ENCODE assay signal across 22 cellular contexts in the genomic region with DNA sequence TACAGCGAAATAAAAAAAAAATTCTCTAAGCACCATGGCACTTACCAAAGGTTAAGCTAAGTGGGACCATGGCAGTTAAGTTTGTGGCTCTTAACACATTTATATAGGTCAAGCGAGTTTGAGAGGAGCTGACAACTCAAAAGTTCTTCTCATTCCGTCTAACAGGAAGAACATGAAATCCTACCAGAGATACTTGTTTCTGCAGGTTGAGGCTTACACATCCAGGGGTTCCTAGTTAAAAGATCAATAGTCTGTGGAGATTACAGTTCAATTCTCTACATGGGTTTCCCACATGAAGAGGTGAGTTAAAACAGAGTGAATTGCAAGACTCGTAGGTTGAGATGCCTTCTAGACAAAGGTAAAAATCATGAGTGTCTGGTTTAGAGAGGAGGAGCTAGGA.
DNase-seq lines count a peak whose midpoint lies in the region; FAIRE-seq and TF ChIP-seq lines count a peak whose summit lies in the region.
"Had no signal": no experiment of that assay in that cellular context is flagged by ENCODE, and none has a peak within 500 bp of the region (broad histone marks: within the 10 kb centered on the region; RNA-seq: fewer than 3 reads in every experiment).

No MANE protein-coding gene starts in this region.

- no peak for TF ChIP-seq CTCF in Calu3 (IDR thresholded peaks at IDR 0.05; ENCODE audit: unreplicated experiment)
- no peak for TF ChIP-seq CTCF in astrocyte (IDR thresholded peaks at IDR 0.05; ENCODE audit: insufficient read depth, low read depth, low read length)
- TF ChIP-seq CTCF in esophagus squamous epithelium (IDR thresholded peaks at IDR 0.05): no peak

- CTCF ChIA-PET in Calu3 (lab: Charles Lee): interaction anchor here (1.0 to 1.7 kb wide), 4 partner anchors 12 to 196 kb away, joined by 3 to 6 read pairs (median 4); no protein-coding TSS in a partner anchor

- no peak overlapping the region for H4K12ac ChIP-seq in trophoblast cell (ENCODE audit: low read depth, low read length)

- H4K91ac ChIP-seq in trophoblast cell (ENCODE audit: low read depth, low read length): no peak overlapping the region

- DNase-seq in Calu3 (no peak), astrocyte (ENCODE audit: low read depth) (no peak), esophagus squamous epithelium (lab: John Stamatoyannopoulos, UW) (no peak), trophoblast cell (no peak), NCI-H146 treated with DMSO at 0.1 percent for 48 hours (lab: John Stamatoyannopoulos, UW; ENCODE audit: unreplicated experiment) (no peak), cerebellar cortex (ENCODE audit: low spot score) (no peak), T1000 (lab: John Stamatoyannopoulos, UW) (no peak), SW480 (ENCODE audit: low spot score) (no peak)
- DNase-seq: C1 segment of cervical spinal cord; CD4-positive, alpha-beta memory T cell; COR-L47; KBM-7; MM.1S; NCI-H1694 treated with DMSO at 0.1 percent for 48 hours; NCI-H2081; NCI-H2227 treated with DMSO at 0.1 percent for 48 hours; NCI-H526 treated with DMSO at 0.1 percent for 48 hours; SHP77 had no signal

- H3K14ac ChIP-seq in trophoblast cell (ENCODE audit: low read length): no peak overlapping the region

- H2BK5ac ChIP-seq in trophoblast cell (ENCODE audit: low read depth, low read length, poor library complexity): no peak overlapping the region

- H3K4me1 Mint-ChIP-seq in Calu3 (ENCODE audit: low read depth, unreplicated experiment) (peaks cover 27% of the 10 kb centered on the region), astrocyte (ENCODE audit: low read depth, unreplicated experiment) (peaks cover 10% of the 10 kb centered on the region)
- H3K4me1 Mint-ChIP-seq: CD4-positive, alpha-beta memory T cell had no signal

- FAIRE-seq in astrocyte (lab: Jason Lieb, UNC): no peak
- FAIRE-seq: A204.1, G401.6, H54 had no signal

- H3K4me2 ChIP-seq in astrocyte (ENCODE audit: low read length) (peak overlapping the region; percentile 21), trophoblast cell (ENCODE audit: low read length) (no peak overlapping the region)

- H3K4ac ChIP-seq in trophoblast cell (ENCODE audit: low read depth, low read length): no peak overlapping the region

- intact Hi-C loops in Calu3 (cut with micrococcal nuclease; ENCODE audit: unreplicated experiment) (no loop called here), esophagus squamous epithelium (cut with DNase I) (no loop called here)

- peaks cover 11% of the 10 kb centered on the region for H3K4me1 ChIP-seq in astrocyte (ENCODE audit: insufficient read depth, low read length)
- peaks cover 0 to 19% (median 0%) of the 10 kb centered on the region in 3 donors for H3K4me1 ChIP-seq in esophagus squamous epithelium
- peaks cover 5 to 8% of the 10 kb centered on the region in 2 experiments for H3K4me1 ChIP-seq in trophoblast cell (ENCODE audit: control insufficient read depth in 1 of 2, insufficient read depth in 2 of 2, low read length in 2 of 2)

- H3K9ac ChIP-seq in astrocyte (ENCODE audit: low read length): peak overlapping the region; percentile 32
- H3K9ac ChIP-seq in trophoblast cell (ENCODE audit: low read length): no peak overlapping the region

- H3K4me3 Mint-ChIP-seq in Calu3 (ENCODE audit: low read depth, unreplicated experiment) (no peak overlapping the region), astrocyte (ENCODE audit: unreplicated experiment) (no peak overlapping the region)
- H3K4me3 Mint-ChIP-seq: CD4-positive, alpha-beta memory T cell had no signal

- no peaks in the 10 kb centered on the region for H3K79me2 ChIP-seq in astrocyte (ENCODE audit: insufficient read depth, low read length)
- no peaks in the 10 kb centered on the region for H3K79me2 ChIP-seq in trophoblast cell (ENCODE audit: control insufficient read depth, insufficient read depth, low read length, poor library complexity)

- no peaks in the 10 kb centered on the region for H4K20me1 ChIP-seq in astrocyte (ENCODE audit: insufficient read depth, low read length)

- H3K27ac Mint-ChIP-seq in Calu3 (ENCODE audit: unreplicated experiment): peak overlapping the region; percentile 73
- H3K27ac Mint-ChIP-seq in astrocyte (ENCODE audit: unreplicated experiment): peak overlapping the region; percentile 63
- H3K27ac Mint-ChIP-seq: CD4-positive, alpha-beta memory T cell had no signal

- no peak overlapping the region for H3K4me3 ChIP-seq in astrocyte (ENCODE audit: insufficient read depth, low read depth, low read length)
- no peak overlapping the region for H3K4me3 ChIP-seq in esophagus squamous epithelium
- no peak overlapping the region for H3K4me3 ChIP-seq in trophoblast cell (ENCODE audit: low read depth, low read length)

- 63 to 73% methylated on average over 4 of the region's 4 CpGs for WGBS in esophagus squamous epithelium, 2 donors
- no CpG with 5 or more reads among the region's 4 CpGs for WGBS in trophoblast cell (ENCODE audit: extremely low coverage, insufficient coverage, insufficient read length)

- H3K36me3 ChIP-seq in astrocyte (ENCODE audit: insufficient read depth, low read length) (no peaks in the 10 kb centered on the region), esophagus squamous epithelium (no peaks in the 10 kb centered on the region), trophoblast cell (ENCODE audit: control insufficient read depth in 1 of 2, insufficient read depth in 2 of 2, low read length in 2 of 2) (no peaks in the 10 kb centered on the region)

- H2AK5ac ChIP-seq in trophoblast cell (ENCODE audit: low read length): no peak overlapping the region

- TSS peak; percentile 86 for BruUV-seq in Calu3 (replicated peaks; lab: Mats Ljungman, UMichigan)

- no peak overlapping the region for H4K8ac ChIP-seq in trophoblast cell (ENCODE audit: low read depth, low read length)

- H2BK12ac ChIP-seq in trophoblast cell (ENCODE audit: low read length): no peak overlapping the region

- H3K23ac ChIP-seq in trophoblast cell (ENCODE audit: low read length): no peak overlapping the region

- H3K9me3 ChIP-seq in astrocyte (ENCODE audit: insufficient read depth, low read depth, low read length) (no peaks in the 10 kb centered on the region), esophagus squamous epithelium (no peaks in the 10 kb centered on the region), trophoblast cell (ENCODE audit: insufficient read depth, low read depth, low read length) (no peaks in the 10 kb centered on the region)

- H3K9me3 Mint-ChIP-seq in Calu3 (ENCODE audit: low read depth, unreplicated experiment): peaks cover 4% of the 10 kb centered on the region
- peaks cover 2% of the 10 kb centered on the region for H3K9me3 Mint-ChIP-seq in astrocyte (ENCODE audit: unreplicated experiment)

- H3K27me3 ChIP-seq in astrocyte (ENCODE audit: insufficient read depth, low read length) (no peaks in the 10 kb centered on the region), esophagus squamous epithelium (no peaks in the 10 kb centered on the region), trophoblast cell (ENCODE audit: insufficient read depth, low read length) (no peaks in the 10 kb centered on the region)

- peak overlapping the region; percentile 32 for H2BK120ac ChIP-seq in trophoblast cell (ENCODE audit: insufficient read depth, low read length, poor library complexity)

- H3K27ac ChIP-seq in astrocyte (ENCODE audit: low read depth, low read length) (peak overlapping the region; percentile 34), esophagus squamous epithelium (peak overlapping the region; percentile 26 to 78 (median 48)), trophoblast cell (ENCODE audit: low read depth, low read length) (peak overlapping the region; percentile 49)
- H3K27ac ChIP-seq: RWPE1 had no signal

- no peak overlapping the region for H2AFZ ChIP-seq in astrocyte (ENCODE audit: low read depth, low read length)
- no peak overlapping the region for H2AFZ ChIP-seq in trophoblast cell (ENCODE audit: insufficient read depth, low read length, poor library complexity)

- H3K18ac ChIP-seq in trophoblast cell (ENCODE audit: low read length): no peak overlapping the region

- no peak for TF ChIP-seq POLR2A in esophagus squamous epithelium (IDR thresholded peaks at IDR 0.05)

- H3K79me1 ChIP-seq in trophoblast cell (ENCODE audit: low read length): peaks cover 2% of the 10 kb centered on the region

- no peaks in the 10 kb centered on the region for H3K27me3 Mint-ChIP-seq in Calu3 (ENCODE audit: unreplicated experiment)
- H3K27me3 Mint-ChIP-seq in astrocyte (ENCODE audit: low read depth, unreplicated experiment): no peaks in the 10 kb centered on the region

- H3K36me3 Mint-ChIP-seq in Calu3 (ENCODE audit: insufficient read depth, unreplicated experiment) (peaks cover 6% of the 10 kb centered on the region), astrocyte (ENCODE audit: low read depth, unreplicated experiment) (no peaks in the 10 kb centered on the region)
- H3K36me3 Mint-ChIP-seq: CD4-positive, alpha-beta memory T cell had no signal
